In genomic region chr1:228099331-228099732, GRCh38 we compare ENCODE assay signal across 14 cellular contexts. TPM values are rescaled to one million over a fixed set of nuclear protein-coding genes. Genes with fewer than 3 reads are reported as not detected.
DNase-seq lines count a peak whose midpoint lies in the region; ATAC-seq and TF ChIP-seq lines count a peak whose summit lies in the region.
"Had no signal": no experiment of that assay in that cellular context is flagged by ENCODE, and none has a peak within 500 bp of the region (broad histone marks: within the 10 kb centered on the region; RNA-seq: fewer than 3 reads in every experiment).

No MANE protein-coding gene starts in this region.

- H3K27ac Mint-ChIP-seq in Caco-2 (ENCODE audit: unreplicated experiment): peak overlapping the region; percentile 8
- no peak overlapping the region; the same call in 1 of the 2 replicates for H3K27ac Mint-ChIP-seq in WTC11
- peak overlapping the region; percentile 48 for H3K27ac Mint-ChIP-seq in memory B cell

- peak in 1 of 2 experiments; percentile 32 for DNase-seq in Caco-2
- DNase-seq in WTC11 (ENCODE audit: low spot score): no peak
- no peak for DNase-seq in memory B cell (ENCODE audit: low spot score in 2 of 2)
- DNase-seq in SK-N-DZ (ENCODE audit: low spot score): no peak
- no peak for DNase-seq in medulla oblongata (ENCODE audit: extremely low spot score)
- DNase-seq in COLO829 (ENCODE audit: low spot score): no peak
- DNase-seq: BE2C, NCI-H2227 treated with DMSO at 0.1 percent for 48 hours, occipital lobe, SJCRH30, stomach had no signal

- 0 out of 2 replicates have a peak, but pooled peaks cover 3% of the 10 kb centered on the region for H3K9me3 ChIP-seq in Caco-2

- H3K9me3 Mint-ChIP-seq in Caco-2 (ENCODE audit: unreplicated experiment) (peaks cover 17% of the 10 kb centered on the region), WTC11 (peaks cover 8% of the 10 kb centered on the region), memory B cell (peaks cover 2% of the 10 kb centered on the region)

- H3K4me3 ChIP-seq in Caco-2 (ENCODE audit: low read depth, low read length): no peak overlapping the region
- H3K4me3 ChIP-seq: SJCRH30, stomach had no signal

- no TSS peak for BruUV-seq in Caco-2 (replicated peaks; lab: Mats Ljungman, UMichigan)

- H3K27me3 ChIP-seq in Caco-2 (replicated peaks; ENCODE audit: control insufficient read depth, insufficient read depth, low read length): no peaks in the 10 kb centered on the region
- H3K27me3 ChIP-seq: BE2C, SJCRH30, stomach had no signal

- H3K27me3 Mint-ChIP-seq in Caco-2 (ENCODE audit: insufficient read depth, unreplicated experiment) (no peaks in the 10 kb centered on the region), WTC11 (ENCODE audit: low read depth) (peaks cover 5% of the 10 kb centered on the region; the same call in 1 of the 2 replicates), memory B cell (no peaks in the 10 kb centered on the region)

- H3K27ac ChIP-seq in 22Rv1: peak overlapping the region; percentile 98; the same call in 1 of the 2 replicates
- H3K27ac ChIP-seq: KMS-11, SJCRH30, stomach had no signal

- intact Hi-C loops in Caco-2 (cut with micrococcal nuclease; ENCODE audit: unreplicated experiment): no loop called here

- H3K4me1 Mint-ChIP-seq in Caco-2 (ENCODE audit: low read depth, unreplicated experiment) (peaks cover 10% of the 10 kb centered on the region), WTC11 (peaks cover 14% of the 10 kb centered on the region), memory B cell (peaks cover 25% of the 10 kb centered on the region)

- ATAC-seq in WTC11 (no peak), memory B cell (ENCODE audit: low read depth) (no peak), GM21786 (IDR thresholded peaks at IDR 0.05; ENCODE audit: unreplicated experiment) (no peak)

- H3K4me3 Mint-ChIP-seq in Caco-2 (ENCODE audit: unreplicated experiment) (no peak overlapping the region), WTC11 (no peak overlapping the region), memory B cell (no peak overlapping the region)

- peaks cover 4% of the 10 kb centered on the region for H3K36me3 ChIP-seq in Caco-2 (ENCODE audit: control insufficient read depth, insufficient read depth, low read length)

- H3K4me1 ChIP-seq in Caco-2: peaks cover 17% of the 10 kb centered on the region
- H3K4me1 ChIP-seq: BE2C, SJCRH30 had no signal

- POLR2A ChIA-PET in Caco-2 (lab: Charles Lee): no interaction called here
- POLR2A ChIA-PET in WTC11 (lab: Charles Lee): interaction anchor here (0.6 kb wide), 1 partner anchor 59 kb away, joined by 3 read pairs; no protein-coding TSS in a partner anchor

- peaks cover 86% of the 10 kb centered on the region for H3K36me3 Mint-ChIP-seq in Caco-2 (ENCODE audit: insufficient read depth, unreplicated experiment)
- peaks cover 39% of the 10 kb centered on the region for H3K36me3 Mint-ChIP-seq in WTC11
- peaks cover 21% of the 10 kb centered on the region for H3K36me3 Mint-ChIP-seq in memory B cell

- CTCF ChIA-PET in Caco-2 (lab: Charles Lee): no interaction called here
- CTCF ChIA-PET in WTC11 (lab: Charles Lee): interaction anchor here (1.2 to 1.9 kb wide), 3 partner anchors 17 to 100 kb away, joined by 4 to 6 read pairs (median 6); partner anchors contain the start of gene ARF1

- TF ChIP-seq CTCF in 22Rv1 (IDR thresholded peaks at IDR 0.05) (no peak), Caco-2 (IDR thresholded peaks at IDR 0.05; ENCODE audit: insufficient read depth in 1 of 2, low read depth in 1 of 2, low read length in 1 of 2, severe bottlenecking in 1 of 2, unreplicated experiment in 1 of 2) (no peak), WTC11 (IDR thresholded peaks at IDR 0.05) (no peak)

TF ChIP-seq in WTC11, 78 proteins besides CTCF, POLR2A, EP300 and RAD21:
- TF ChIP-seq IRF1 (CRISPR knock-in tag; IDR thresholded peaks at IDR 0.05) (no peak), MYBL2 (CRISPR knock-in tag; IDR thresholded peaks at IDR 0.05) (no peak), CREM (CRISPR knock-in tag; IDR thresholded peaks at IDR 0.05) (0 out of 2 replicates have a peak, but pooled peaks have one; percentile 28)

RNA-seq across cellular contexts. Expression of gene C1orf35, which starts 3.8 kb away (rescaled TPM):
- total RNA-seq in Caco-2 (2022) (34.2 and 34.5 TPM in 2 replicates), WTC11 (2021) (30.0 to 33.8 TPM (median 30.7 TPM) in 3 replicates)
- 20.2 and 20.7 TPM in 2 replicates for polyA plus RNA-seq in SK-N-DZ (2014; cell fraction: cytosol; rRNA removed)
- 76.0 and 86.4 TPM in 2 replicates for polyA plus RNA-seq in SK-N-DZ (2014; cell fraction: nucleus; rRNA removed)

RNA-seq across cellular contexts. Expression of gene MRPL55, which starts 9.8 kb away (rescaled TPM):
- 63.7 and 69.9 TPM in 2 replicates for total RNA-seq in Caco-2 (2022)
- total RNA-seq in WTC11 (2021): 65.8 to 70.5 TPM (median 66.9 TPM) in 3 replicates
- 93.2 and 126 TPM in 2 replicates for polyA plus RNA-seq in SK-N-DZ (2014; cell fraction: cytosol; rRNA removed)
- polyA plus RNA-seq in SK-N-DZ (2014; cell fraction: nucleus; rRNA removed): 96.9 and 161 TPM in 2 replicates

RNA-seq across cellular contexts. Expression of gene ARF1, which starts 16.8 kb away (rescaled TPM):
- 374 and 378 TPM in 2 replicates for total RNA-seq in Caco-2 (2022)
- 295 to 330 TPM (median 300 TPM) in 3 replicates for total RNA-seq in WTC11 (2021)
- polyA plus RNA-seq in SK-N-DZ (2014; cell fraction: cytosol; rRNA removed): 153 and 169 TPM in 2 replicates
- 86.2 and 120 TPM in 2 replicates for polyA plus RNA-seq in SK-N-DZ (2014; cell fraction: nucleus; rRNA removed)

RNA-seq across cellular contexts. Expression of gene GUK1, which starts 40.7 kb away (rescaled TPM):
- 73.6 and 74.4 TPM in 2 replicates for total RNA-seq in Caco-2 (2022)
- 110 to 112 TPM (median 111 TPM) in 3 replicates for total RNA-seq in WTC11 (2021)
- polyA plus RNA-seq in SK-N-DZ (2014; cell fraction: cytosol; rRNA removed): 160 and 194 TPM in 2 replicates
- 247 and 273 TPM in 2 replicates for polyA plus RNA-seq in SK-N-DZ (2014; cell fraction: nucleus; rRNA removed)

RNA-seq across cellular contexts. Expression of gene GJC2, which starts 50.4 kb away (rescaled TPM):
- total RNA-seq in Caco-2 (2022) (1.1 and 1.5 TPM in 2 replicates), WTC11 (2021) (0.72 to 1.2 TPM (median 0.87 TPM) in 3 replicates)
- 0.09 and 0.20 TPM in 2 replicates for polyA plus RNA-seq in SK-N-DZ (2014; cell fraction: cytosol; rRNA removed)
- 0.90 and 1.8 TPM in 2 replicates for polyA plus RNA-seq in SK-N-DZ (2014; cell fraction: nucleus; rRNA removed)
